ENCODE assay signal across 23 cellular contexts in genomic region chr14:68921049-68921448, GRCh38. TPM values are rescaled to one million over a fixed set of nuclear protein-coding genes. Genes with fewer than 3 reads are reported as not detected.
DNase-seq lines count a peak whose midpoint lies in the region; ATAC-seq, FAIRE-seq and TF ChIP-seq lines count a peak whose summit lies in the region.
"Had no signal": no experiment of that assay in that cellular context is flagged by ENCODE, and none has a peak within 500 bp of the region (broad histone marks: within the 10 kb centered on the region; RNA-seq: fewer than 3 reads in every experiment).

No MANE protein-coding gene starts in this region.

- no peak overlapping the region for H2BK20ac ChIP-seq in H1 (ENCODE audit: low read length)

- DNase-seq in cardiac muscle cell (ENCODE audit: low read depth in 1 of 2, low spot score in 1 of 2) (no peak), heart left ventricle (no peak), H1 (ENCODE audit: low read depth in 1 of 2, low spot score in 2 of 2) (no peak), hepatocyte (ENCODE audit: low spot score) (no peak)
- DNase-seq: activated CD4-positive, alpha-beta T cell treated with anti-CD3 and anti-CD28 coated beads for 4 hours; activated CD8-positive, alpha-beta memory T cell treated with anti-CD3 and anti-CD28 coated beads, Interleukin-2, amount 10 ng/mL, durations not matched to agents 7 days and 5 days; brain microvascular endothelial cell; effector memory CD4-positive, alpha-beta T cell; islet precursor cell; mucosa of descending colon; NCI-H1048; NCI-H187 treated with DMSO at 0.1 percent for 48 hours; stimulated activated CD4-positive, alpha-beta T cell treated with anti-CD3 and anti-CD28 coated beads, Interleukin-1b, Interleukin-23, amount 100 ng/mL, for 48 hours; substantia nigra; T-helper 17 cell; uterus had no signal

- no peak for FAIRE-seq in H1 (lab: Jason Lieb, UNC)
- FAIRE-seq: GM12891 had no signal

- no peak for TF ChIP-seq POLR2A in heart left ventricle (IDR thresholded peaks at IDR 0.05)
- no peak for TF ChIP-seq POLR2A in H1 (IDR thresholded peaks at IDR 0.05; ENCODE audit: control extremely low read depth in 1 of 2, low read depth in 2 of 2, low read length in 2 of 2)

- no peak overlapping the region for H3K56ac ChIP-seq in H1 (replicated peaks; ENCODE audit: insufficient read length, low read depth, low read length)

- no peaks in the 10 kb centered on the region for H3K9me2 ChIP-seq in hepatocyte (replicated peaks; ENCODE audit: insufficient read depth)

- no peak overlapping the region for H3K14ac ChIP-seq in H1 (ENCODE audit: insufficient read length)

- H4K91ac ChIP-seq in H1 (replicated peaks; ENCODE audit: insufficient read length, low read length) = no peak overlapping the region

- 0 out of 2 replicates have a peak overlapping the region, but pooled peaks have one; percentile 27 for H2BK5ac ChIP-seq in H1 (ENCODE audit: low read depth, low read length)

- peaks cover 10% of the 10 kb centered on the region for H3K79me1 ChIP-seq in H1 (ENCODE audit: low read depth, low read length)

- H3K4me3 ChIP-seq in cardiac muscle cell = no peak overlapping the region
- H3K4me3 ChIP-seq in heart left ventricle = no peak overlapping the region
- no peak overlapping the region for H3K4me3 ChIP-seq in H1 (ENCODE audit: extremely low read depth in 1 of 4, insufficient read depth in 2 of 4, low read depth in 3 of 4, low read length in 4 of 4)
- no peak overlapping the region for H3K4me3 ChIP-seq in neutrophil (ENCODE audit: low read depth in 1 of 2, low read length in 1 of 2)
- H3K4me3 ChIP-seq in hepatocyte = no peak overlapping the region
- H3K4me3 ChIP-seq: BLaER1 treated with 17β-estradiol and CSF1 and Interleukin-3, amounts not matched to agents 10 nM and 100 nM; HAP-1; mucosa of descending colon; skin epidermis; uterus had no signal

- no peak overlapping the region for H2BK120ac ChIP-seq in H1 (replicated peaks; ENCODE audit: low read depth, low read length)

- no peak overlapping the region for H2BK15ac ChIP-seq in H1 (ENCODE audit: low read length)

- H3K9me3 ChIP-seq in cardiac muscle cell (ENCODE audit: low read depth) (no peaks in the 10 kb centered on the region), heart left ventricle (peaks cover 0 to 3% (median 0%) of the 10 kb centered on the region in 12 donors), H1 (ENCODE audit: insufficient read depth in 2 of 2, low read depth in 1 of 2, low read length in 1 of 2) (no peaks in the 10 kb centered on the region), neutrophil (no peaks in the 10 kb centered on the region), hepatocyte (ENCODE audit: low read depth) (no peaks in the 10 kb centered on the region)
- H3K9me3 ChIP-seq: mucosa of descending colon, uterus had no signal

- TF ChIP-seq CTCF in cardiac muscle cell (IDR thresholded peaks at IDR 0.05; ENCODE audit: low read depth, low read length) (no peak), heart left ventricle (IDR thresholded peaks at IDR 0.05) (no peak), H1 (IDR thresholded peaks at IDR 0.05; ENCODE audit: control extremely low read depth in 1 of 3, insufficient read depth in 1 of 3, low read depth in 1 of 3, low read length in 3 of 3) (no peak), neutrophil (IDR thresholded peaks at IDR 0.05) (no peak), hepatocyte (IDR thresholded peaks at IDR 0.05; ENCODE audit: poor library complexity) (no peak)

- POLR2A ChIA-PET in H1 (lab: Charles Lee; ENCODE audit: partially characterized antibody) = no interaction called here

- TF ChIP-seq RAD21 in H1 (IDR thresholded peaks at IDR 0.05 in 1 of 2, conservative IDR thresholded peaks at IDR 0.05 in 1 of 2; ENCODE audit: low read depth in 2 of 2, low read length in 2 of 2) = no peak

- no peak overlapping the region for H3K9ac ChIP-seq in H1 (replicated peaks in 1 of 4; ENCODE audit: extremely low read depth in 1 of 4, low read depth in 3 of 4, low read length in 3 of 4)

- H3K23me2 ChIP-seq in H1 (ENCODE audit: low read depth, low read length) = no peaks in the 10 kb centered on the region

- CTCF ChIA-PET in H1 (lab: Charles Lee; ENCODE audit: partially characterized antibody) = interaction anchor here (0.6 to 22.6 kb wide), 4 partner anchors 9 to 52 kb away, joined by 3 to 291 read pairs (median 188); no protein-coding TSS in a partner anchor

- H3K23ac ChIP-seq in H1 (ENCODE audit: insufficient read length) = no peak overlapping the region

- H3K27me3 ChIP-seq in cardiac muscle cell (no peaks in the 10 kb centered on the region), heart left ventricle (no peaks in the 10 kb centered on the region), H1 (replicated peaks in 1 of 4; ENCODE audit: control insufficient read depth in 3 of 4, extremely low read depth in 1 of 4, insufficient read depth in 3 of 4, low read length in 3 of 4) (no peaks in the 10 kb centered on the region), neutrophil (no peaks in the 10 kb centered on the region), hepatocyte (no peaks in the 10 kb centered on the region)
- H3K27me3 ChIP-seq: BLaER1 treated with 17β-estradiol and CSF1 and Interleukin-3, amounts not matched to agents 10 nM and 100 nM; brain microvascular endothelial cell; uterus had no signal

- H4K8ac ChIP-seq in H1 (ENCODE audit: extremely low read depth, insufficient read depth, low read length) = no peak overlapping the region

- H4K20me1 ChIP-seq in H1 (replicated peaks in 1 of 2; ENCODE audit: control insufficient read depth in 1 of 2, insufficient read depth in 2 of 2, low read length in 2 of 2) = peaks cover 16% of the 10 kb centered on the region in 2 experiments
- no peaks in the 10 kb centered on the region for H4K20me1 ChIP-seq in hepatocyte (ENCODE audit: insufficient read depth, poor library complexity, severe bottlenecking)

- 85 to 89% (median 89%) methylated on average over 9 of the region's 9 CpGs for WGBS in heart left ventricle, 4 donors
- 93% methylated on average over 9 of the region's 9 CpGs; no CpG with 5 or more reads in 1 of the 2 experiments for WGBS in H1 (ENCODE audit: extremely low coverage in 1 of 2, insufficient coverage in 1 of 2, insufficient read length in 1 of 2, insufficient replicate concordance in 2 of 2, low coverage in 1 of 2, low lambda C conversion rate in 2 of 2, missing lambda C conversion rate in 1 of 2), 2 experiments
- 94% methylated on average over 9 of the region's 9 CpGs for WGBS in hepatocyte (ENCODE audit: low lambda C conversion rate, missing lambda C conversion rate)

- H3K27ac ChIP-seq in cardiac muscle cell (peak overlapping the region; percentile 99), heart left ventricle (peak overlapping the region in 3 of 12 donors; percentile 80 to 98 (median 81)), H1 (ENCODE audit: low read depth, low read length) (no peak overlapping the region), neutrophil (peak overlapping the region; percentile 97), hepatocyte (no peak overlapping the region)
- H3K27ac ChIP-seq: BLaER1 treated with 17β-estradiol and CSF1 and Interleukin-3, amounts not matched to agents 10 nM and 100 nM; brain microvascular endothelial cell had no signal

- no peak overlapping the region for H4K5ac ChIP-seq in H1 (ENCODE audit: insufficient read length, low read depth, low read length)

- no peak overlapping the region for H3K4me2 ChIP-seq in H1 (ENCODE audit: insufficient read depth in 1 of 2, low read depth in 2 of 2, low read length in 2 of 2)
- H3K4me2 ChIP-seq in hepatocyte = no peak overlapping the region
- H3K4me2 ChIP-seq: BLaER1 treated with 17β-estradiol and CSF1 and Interleukin-3, amounts not matched to agents 10 nM and 100 nM had no signal

- H3K79me2 ChIP-seq in H1 (ENCODE audit: control insufficient read depth in 1 of 2, insufficient read depth in 2 of 2, low read length in 2 of 2) (peaks cover 0 to 36% of the 10 kb centered on the region in 2 experiments; a peak in 2 of 4 replicates), hepatocyte (peaks cover 62% of the 10 kb centered on the region)

- H3K18ac ChIP-seq in H1 (ENCODE audit: extremely low read depth, low read length) = no peak overlapping the region

- intact Hi-C loops in heart left ventricle (cut with DNase I) = loop anchor here in 1 of 10 donors (5.0 kb wide), 1 partner anchor 56 kb away; the partner anchor contains the start of gene ACTN1

- H2BK12ac ChIP-seq in H1 (ENCODE audit: low read depth, low read length) = no peak overlapping the region

- ATAC-seq in heart left ventricle (no peak), HG03520 (IDR thresholded peaks at IDR 0.05; ENCODE audit: unreplicated experiment) (no peak), HG03378 (IDR thresholded peaks at IDR 0.05; ENCODE audit: unreplicated experiment) (no peak)
- ATAC-seq: activated CD8-positive, alpha-beta memory T cell treated with anti-CD3 and anti-CD28 coated beads, Interleukin-2, amount 10 ng/mL, durations not matched to agents 7 days and 5 days; mucosa of descending colon; T-helper 17 cell had no signal

- H3K4me1 ChIP-seq in cardiac muscle cell (ENCODE audit: low read depth) (peaks cover 34% of the 10 kb centered on the region), heart left ventricle (peaks cover 7 to 51% (median 31%) of the 10 kb centered on the region in 12 donors), H1 (replicated peaks in 1 of 4; ENCODE audit: control insufficient read depth in 3 of 4, insufficient read depth in 4 of 4, low read length in 3 of 4) (peaks cover 0 to 13% (median 9%) of the 10 kb centered on the region in 4 experiments; a peak in 5 of 7 replicates), neutrophil (ENCODE audit: control insufficient read depth in 1 of 2, insufficient read depth in 1 of 2, low read depth in 1 of 2, low read length in 1 of 2) (peaks cover 53 to 56% of the 10 kb centered on the region in 2 experiments), hepatocyte (ENCODE audit: insufficient read depth) (peaks cover 16% of the 10 kb centered on the region)
- H3K4me1 ChIP-seq: HAP-1 had no signal

- no peak overlapping the region for H2AFZ ChIP-seq in H1 (ENCODE audit: low read length)
- H2AFZ ChIP-seq in hepatocyte = no peak overlapping the region

- no peak overlapping the region for H3K4ac ChIP-seq in H1 (replicated peaks; ENCODE audit: insufficient read length, low read depth, low read length)

- H3K36me3 ChIP-seq in cardiac muscle cell (peaks cover 11% of the 10 kb centered on the region), heart left ventricle (peaks cover 0 to 84% (median 45%) of the 10 kb centered on the region in 9 donors), H1 (ENCODE audit: control insufficient read depth in 2 of 4, insufficient read depth in 4 of 4, low read length in 3 of 4) (peaks cover 0 to 50% (median 14%) of the 10 kb centered on the region in 4 experiments; a peak in 7 of 8 replicates), neutrophil (peaks cover 80% of the 10 kb centered on the region), hepatocyte (replicated peaks; ENCODE audit: insufficient read depth, low read depth) (no peaks in the 10 kb centered on the region)
- H3K36me3 ChIP-seq: uterus had no signal

- no peak overlapping the region for H2AK5ac ChIP-seq in H1 (ENCODE audit: low read depth, low read length)

- TF ChIP-seq EP300 in H1 (IDR thresholded peaks at IDR 0.05; ENCODE audit: borderline replicate concordance in 1 of 2, low read depth in 2 of 2, low read length in 2 of 2) = no peak

RNA-seq across cellular contexts. Expression of gene ACTN1, which starts 58.1 kb away (rescaled TPM):
- total RNA-seq in cardiac muscle cell (167 and 169 TPM in 2 replicates), heart left ventricle (100 to 1,000 TPM in 6 of 9 donors, 10 to 100 TPM in 3; 63.6 to 252 (median 110) TPM), hepatocyte (82.2 and 88.0 TPM in 2 replicates)
- polyA plus RNA-seq in cardiac muscle cell (171 and 202 TPM in 2 replicates), heart left ventricle (10 to 100 TPM; 48.4 to 88.2 TPM), H1 (2011; rRNA removed) (236 and 302 TPM in 2 replicates), hepatocyte (157 and 163 TPM in 2 replicates)
- total RNA-seq in H1 (2021; fragmentation: NEBNext Ultra II Directional; extraction: Animal tissue kit (Norgen Biotek cat#: 25700)) = 253 and 262 TPM in 2 replicates
- polyA plus RNA-seq in H1 (2011; cell fraction: cytosol; rRNA removed) = 181 TPM
- polyA plus RNA-seq in H1 (2011; cell fraction: nucleus; rRNA removed) = 508 TPM
- polyA plus RNA-seq in H1 (2012, experiment 1 of 2) = 230 to 270 TPM (median 252 TPM) in 4 replicates
- 133 TPM for polyA plus RNA-seq in H1 (2012, experiment 2 of 2)
- polyA plus RNA-seq in H1 (2013, experiment 1 of 2) = 162 TPM
- 147 TPM for polyA plus RNA-seq in H1 (2013, experiment 2 of 2)
- polyA minus RNA-seq in H1 (2011; rRNA and poly(A)+ RNA removed) = 205 and 224 TPM in 2 replicates
- 222 TPM for polyA minus RNA-seq in H1 (2011; cell fraction: cytosol; rRNA and poly(A)+ RNA removed)
- 201 TPM for polyA minus RNA-seq in H1 (2011; cell fraction: nucleus; rRNA and poly(A)+ RNA removed)

Comparison
In these comparisons a context has a peak if more than half of its experiments do, and no peak if none do; other contexts are left out.
1. H3K27ac ChIP-seq: peak in cardiac muscle cell (single experiment) and neutrophil (single experiment); none in H1 (single experiment) and hepatocyte (single experiment).